1 cellular context compared by ENCODE assay signal in the genomic region with DNA sequence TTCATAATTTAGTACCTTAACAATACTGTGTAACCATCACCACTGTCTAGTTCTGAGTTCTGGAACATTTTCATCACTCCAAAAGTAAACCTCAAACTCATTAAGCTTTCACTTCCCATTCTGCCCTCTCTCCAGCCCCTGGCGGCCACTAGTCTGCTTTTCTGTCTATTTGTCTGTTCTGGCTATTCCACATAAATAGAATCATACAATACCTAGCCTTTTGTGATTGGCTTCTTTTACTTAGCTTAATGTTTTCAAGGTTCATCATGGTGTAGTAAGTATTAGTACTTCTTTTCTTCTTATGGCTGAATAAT.
TF ChIP-seq lines count a peak whose summit lies in the region.

No MANE protein-coding gene starts in this region.

TF ChIP-seq in GM12878, 131 proteins besides CTCF, POLR2A, EP300 and RAD21 (continued from another document):
- no peak for TF ChIP-seq ZBTB11 (CRISPR knock-in tag; IDR thresholded peaks at IDR 0.05)
- peak; percentile 42 for TF ChIP-seq JUNB (IDR thresholded peaks at IDR 0.05)
- 0 out of 2 replicates have a peak, but pooled peaks have one; percentile 47 for TF ChIP-seq MEF2A (IDR thresholded peaks at IDR 0.05; ENCODE audit: insufficient read depth, low read depth, low read length)
- TF ChIP-seq ZNF687 (IDR thresholded peaks at IDR 0.05) = no peak
- TF ChIP-seq SPI1 (IDR thresholded peaks at IDR 0.05; ENCODE audit: borderline replicate concordance, insufficient read depth, low read depth, low read length) = peak; percentile 94
- peak; percentile 25; the same call in 1 of the 2 replicates for TF ChIP-seq PAX5 (IDR thresholded peaks at IDR 0.05; ENCODE audit: borderline replicate concordance, low read depth, low read length)
- peak; percentile 89 for TF ChIP-seq RUNX3 (IDR thresholded peaks at IDR 0.05; ENCODE audit: low read length)
- no peak for TF ChIP-seq ZBED1 (IDR thresholded peaks at IDR 0.05; ENCODE audit: borderline replicate concordance)
- peak; percentile 67 for TF ChIP-seq ZNF217 (IDR thresholded peaks at IDR 0.05)
- 0 out of 4 replicates have a peak, but pooled peaks of 1 of the 2 experiments have one; percentile 6 for TF ChIP-seq BHLHE40 (IDR thresholded peaks at IDR 0.05; ENCODE audit: borderline replicate concordance in 1 of 2, low read depth in 2 of 2, low read length in 1 of 2)
- TF ChIP-seq DPF2 (IDR thresholded peaks at IDR 0.05) = peak; percentile 92
- TF ChIP-seq, protein P1, sequence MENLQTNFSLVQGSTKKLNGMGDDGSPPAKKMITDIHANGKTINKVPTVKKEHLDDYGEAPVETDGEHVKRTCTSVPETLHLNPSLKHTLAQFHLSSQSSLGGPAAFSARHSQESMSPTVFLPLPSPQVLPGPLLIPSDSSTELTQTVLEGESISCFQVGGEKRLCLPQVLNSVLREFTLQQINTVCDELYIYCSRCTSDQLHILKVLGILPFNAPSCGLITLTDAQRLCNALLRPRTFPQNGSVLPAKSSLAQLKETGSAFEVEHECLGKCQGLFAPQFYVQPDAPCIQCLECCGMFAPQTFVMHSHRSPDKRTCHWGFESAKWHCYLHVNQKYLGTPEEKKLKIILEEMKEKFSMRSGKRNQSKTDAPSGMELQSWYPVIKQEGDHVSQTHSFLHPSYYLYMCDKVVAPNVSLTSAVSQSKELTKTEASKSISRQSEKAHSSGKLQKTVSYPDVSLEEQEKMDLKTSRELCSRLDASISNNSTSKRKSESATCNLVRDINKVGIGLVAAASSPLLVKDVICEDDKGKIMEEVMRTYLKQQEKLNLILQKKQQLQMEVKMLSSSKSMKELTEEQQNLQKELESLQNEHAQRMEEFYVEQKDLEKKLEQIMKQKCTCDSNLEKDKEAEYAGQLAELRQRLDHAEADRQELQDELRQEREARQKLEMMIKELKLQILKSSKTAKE (IDR thresholded peaks at IDR 0.05; ENCODE audit: low read depth, poor library complexity, severe bottlenecking) = peak; percentile 75
- no peak for TF ChIP-seq CHD1 (IDR thresholded peaks at IDR 0.05; ENCODE audit: low read depth, low read length)
- TF ChIP-seq MTA3 (IDR thresholded peaks at IDR 0.05; ENCODE audit: borderline replicate concordance, low read length) = no peak
- TF ChIP-seq CREM (IDR thresholded peaks at IDR 0.05; ENCODE audit: low read depth) = no peak
- TF ChIP-seq RCOR1 (conservative IDR thresholded peaks at IDR 0.05; ENCODE audit: low read depth, low read length) = 0 out of 2 replicates have a peak, but pooled peaks have one; percentile 60
- peak; percentile 56 for TF ChIP-seq IKZF1 (conservative IDR thresholded peaks at IDR 0.05)
- peak; percentile 92 for TF ChIP-seq BCL11A (IDR thresholded peaks at IDR 0.05; ENCODE audit: low read depth, low read length)
- peak; percentile 76 for TF ChIP-seq ATF7 (IDR thresholded peaks at IDR 0.05; ENCODE audit: low read depth)
- TF ChIP-seq IKZF2 (IDR thresholded peaks at IDR 0.05) = peak; percentile 60 to 74
- TF ChIP-seq NFXL1 (IDR thresholded peaks at IDR 0.05; ENCODE audit: borderline replicate concordance) = no peak
- peak; percentile 20; the same call in 1 of the 2 replicates for TF ChIP-seq NBN (IDR thresholded peaks at IDR 0.05)
- TF ChIP-seq NKRF (conservative IDR thresholded peaks at IDR 0.05) = 0 out of 2 replicates have a peak, but pooled peaks have one; percentile 14
- peak; percentile 68; the same call in 1 of the 2 replicates for TF ChIP-seq BMI1 (IDR thresholded peaks at IDR 0.05; ENCODE audit: borderline replicate concordance)
- TF ChIP-seq IRF4 (IDR thresholded peaks at IDR 0.05; ENCODE audit: low read depth, low read length) = peak; percentile 80
TF ChIP-seq in GM12878: peak in this region for 23.
